ENCODE assay signal across 8 cellular contexts in the genomic region with DNA sequence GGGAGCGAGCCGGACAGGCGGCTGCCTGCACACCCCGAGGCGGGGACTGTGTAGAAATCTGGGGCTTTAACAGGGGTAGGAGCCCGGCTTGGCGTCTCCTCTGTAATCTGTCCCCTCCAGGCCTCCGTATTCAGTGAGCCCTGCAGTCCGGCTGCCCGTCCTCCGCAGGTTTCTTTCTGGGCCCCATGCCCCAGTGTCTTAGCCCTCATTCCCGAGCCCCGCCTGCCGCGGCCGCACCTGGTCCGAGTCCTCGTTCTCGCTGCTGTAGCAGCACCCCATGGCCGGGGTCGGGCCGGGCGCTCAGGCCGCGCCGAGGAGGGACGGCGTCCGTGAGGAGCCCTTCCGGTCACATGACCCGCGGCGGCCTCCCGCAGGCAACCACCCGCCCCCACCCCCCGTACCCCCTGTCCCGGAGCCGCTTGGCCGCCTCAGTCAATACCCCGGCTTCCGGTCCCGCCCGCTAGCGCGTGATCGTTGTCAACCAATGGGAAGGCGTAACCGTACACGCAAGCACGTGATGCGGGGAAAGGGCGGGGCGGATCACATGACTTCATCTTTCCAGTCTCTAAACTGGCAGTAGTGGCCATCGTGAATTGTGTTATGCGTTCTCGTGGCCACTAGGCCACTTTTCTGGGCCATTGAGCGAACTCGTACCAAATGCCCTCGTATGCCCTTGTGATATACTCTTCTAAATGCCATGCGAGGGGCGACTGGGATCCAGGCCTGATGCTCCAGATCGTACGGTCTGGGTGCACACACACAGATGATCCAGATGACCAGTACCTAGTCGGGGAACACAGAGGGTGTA. TPM values are rescaled to one million over a fixed set of nuclear protein-coding genes. Genes with fewer than 3 reads are reported as not detected.
DNase-seq lines count a peak whose midpoint lies in the region; TF ChIP-seq lines count a peak whose summit lies in the region.

A gene (minus strand): TSS at position 352 of the 808 bp plus-strand sequence. CDS start 73 bp downstream, at position 279.

- H3K4me2 ChIP-seq in SK-N-SH: peak within 1 kb of the TSS; percentile 96

- H3K27ac ChIP-seq in SK-N-SH (ENCODE audit: low read depth in 2 of 2, low read length in 1 of 2) (peak within 1 kb of the TSS; percentile 89 to 97), suprapubic skin (peak within 1 kb of the TSS; percentile 93)

- H3K36me3 ChIP-seq in SK-N-SH (replicated peaks in 1 of 2; ENCODE audit: control insufficient read depth in 1 of 2, insufficient read depth in 2 of 2, low read length in 1 of 2) (peaks cover 3 to 29% of the 10 kb centered on the region in 2 experiments), suprapubic skin (peaks cover 27% of the 10 kb centered on the region)

- H3K79me2 ChIP-seq in SK-N-SH (ENCODE audit: insufficient read depth): peaks cover 42% of the 10 kb centered on the region

- H2AFZ ChIP-seq in SK-N-SH (ENCODE audit: low read depth): peak within 1 kb of the TSS; percentile 93

- CTCF ChIA-PET in SK-N-SH (lab: Yijun Ruan, JAX): interaction anchor here (0.8 to 16.4 kb wide), 9 partner anchors 12 to 331 kb away, joined by 3 to 416 read pairs (median 4); a partner anchor contains a TSS

- peaks cover 45% of the 10 kb centered on the region for H3K4me1 Mint-ChIP-seq in HFFc6 (ENCODE audit: low read depth)

- peak within 1 kb of the TSS; percentile 93 for H3K9ac ChIP-seq in SK-N-SH

- H3F3A ChIP-seq in SK-N-SH (replicated peaks; ENCODE audit: insufficient read depth): peaks cover 9% of the 10 kb centered on the region

- no peaks in the 10 kb centered on the region for H4K20me1 ChIP-seq in SK-N-SH (ENCODE audit: insufficient read depth)

- 17% methylated on average over 25 of the region's 64 CpGs for WGBS in SK-N-SH (ENCODE audit: low lambda C conversion rate)
- 3% methylated on average over 25 of the region's 64 CpGs for WGBS in suprapubic skin

- H3K27ac Mint-ChIP-seq in HFFc6: peak within 1 kb of the TSS; percentile 94

- POLR2A ChIA-PET in SK-N-SH (lab: Yijun Ruan, JAX): interaction anchor here (0.7 to 2.3 kb wide), 2 partner anchors 9 to 67 kb away, joined by 3 to 11 read pairs; a partner anchor contains a TSS

- H3K27me3 Mint-ChIP-seq in HFFc6 (ENCODE audit: insufficient read depth): peaks cover 6% of the 10 kb centered on the region

- H3K4me3 ChIP-seq in SK-N-SH (ENCODE audit: low read depth in 2 of 2, low read length in 1 of 2) (peak within 1 kb of the TSS; percentile 88 to 89), suprapubic skin (peak within 1 kb of the TSS; percentile 79)

- peak within 1 kb of the TSS; percentile 96 for H3K4me3 Mint-ChIP-seq in HFFc6

- peaks cover 4 to 28% of the 10 kb centered on the region in 2 experiments; a peak in 2 of 4 replicates for H3K4me1 ChIP-seq in SK-N-SH (ENCODE audit: control insufficient read depth in 1 of 2, insufficient read depth in 2 of 2, low read depth in 1 of 2, low read length in 1 of 2)
- H3K4me1 ChIP-seq in suprapubic skin: peaks cover 52% of the 10 kb centered on the region

- TF ChIP-seq CTCF in HFFc6 (IDR thresholded peaks at IDR 0.05) (peak; percentile 75), SK-N-SH (IDR thresholded peaks at IDR 0.05) (peak; percentile 50), suprapubic skin (IDR thresholded peaks at IDR 0.05) (peak; percentile 44 to 60)

- H3K36me3 Mint-ChIP-seq in HFFc6 (ENCODE audit: low read depth): peaks cover 38% of the 10 kb centered on the region

- 0 out of 2 replicates have a peak, but pooled peaks cover 4% of the 10 kb centered on the region for H3K9me3 Mint-ChIP-seq in HFFc6

- H3K27me3 ChIP-seq in SK-N-SH (ENCODE audit: insufficient read depth) (no peaks in the 10 kb centered on the region), suprapubic skin (no peaks in the 10 kb centered on the region)

- DNase-seq in GM04504 (ENCODE audit: low read depth) (peak; percentile 97), HFFc6 (peak; percentile 98), NCI-H1048 (lab: John Stamatoyannopoulos, UW) (peak; percentile 98), SK-N-SH (peak; percentile 98), germinal center (ENCODE audit: low spot score) (peak; percentile 94), nucleus accumbens (lab: John Stamatoyannopoulos, UW) (peak; percentile 83 to 99 (median 97)), suprapubic skin (ENCODE audit: low spot score in 2 of 2) (peak; percentile 100)
- DNase-seq in activated naive CD4-positive, alpha-beta T cell treated with anti-CD3 and anti-CD28 coated beads, Interleukin-2, amount 50 U/mL, for 16 hours: peak; percentile 98

- TF ChIP-seq RAD21 in SK-N-SH (IDR thresholded peaks at IDR 0.05; ENCODE audit: low read length): peak; percentile 37

- TF ChIP-seq EP300 in SK-N-SH (IDR thresholded peaks at IDR 0.05; ENCODE audit: borderline replicate concordance in 1 of 2, low read depth in 1 of 2, low read length in 1 of 2) (peak; percentile 4 to 31; a peak in 1 of 4 replicates), suprapubic skin (IDR thresholded peaks at IDR 0.05) (no peak)

- H3K9me3 ChIP-seq in SK-N-SH: no peaks in the 10 kb centered on the region
- no peaks in the 10 kb centered on the region for H3K9me3 ChIP-seq in suprapubic skin

- TF ChIP-seq POLR2A in suprapubic skin (IDR thresholded peaks at IDR 0.05): peak; percentile 19 to 63

- no peaks in the 10 kb centered on the region for H3K9me2 ChIP-seq in SK-N-SH

TF ChIP-seq in SK-N-SH, 30 proteins besides CTCF, POLR2A, EP300 and RAD21 (continues in another document):
- TF ChIP-seq NRF1 (IDR thresholded peaks at IDR 0.05; ENCODE audit: low read depth, low read length) (no peak), RXRA (IDR thresholded peaks at IDR 0.05; ENCODE audit: borderline replicate concordance, low read depth) (no peak), ELF1 (IDR thresholded peaks at IDR 0.05) (peak; percentile 68; the same call in 1 of the 2 replicates), GABPA (IDR thresholded peaks at IDR 0.05; ENCODE audit: low read depth) (peak; percentile 75), MEF2A (IDR thresholded peaks at IDR 0.05; ENCODE audit: borderline replicate concordance, low read depth) (no peak), EZH2phosphoT487 (IDR thresholded peaks at IDR 0.05; ENCODE audit: borderline replicate concordance, low read depth) (no peak), FOXM1 (IDR thresholded peaks at IDR 0.05; ENCODE audit: low read depth) (no peak), RFX5 (IDR thresholded peaks at IDR 0.05; ENCODE audit: low read length) (peak; percentile 41; the same call in 1 of the 2 replicates), SIN3A (IDR thresholded peaks at IDR 0.05; ENCODE audit: borderline replicate concordance, low read depth, low read length) (no peak)
- TF ChIP-seq, protein P1, sequence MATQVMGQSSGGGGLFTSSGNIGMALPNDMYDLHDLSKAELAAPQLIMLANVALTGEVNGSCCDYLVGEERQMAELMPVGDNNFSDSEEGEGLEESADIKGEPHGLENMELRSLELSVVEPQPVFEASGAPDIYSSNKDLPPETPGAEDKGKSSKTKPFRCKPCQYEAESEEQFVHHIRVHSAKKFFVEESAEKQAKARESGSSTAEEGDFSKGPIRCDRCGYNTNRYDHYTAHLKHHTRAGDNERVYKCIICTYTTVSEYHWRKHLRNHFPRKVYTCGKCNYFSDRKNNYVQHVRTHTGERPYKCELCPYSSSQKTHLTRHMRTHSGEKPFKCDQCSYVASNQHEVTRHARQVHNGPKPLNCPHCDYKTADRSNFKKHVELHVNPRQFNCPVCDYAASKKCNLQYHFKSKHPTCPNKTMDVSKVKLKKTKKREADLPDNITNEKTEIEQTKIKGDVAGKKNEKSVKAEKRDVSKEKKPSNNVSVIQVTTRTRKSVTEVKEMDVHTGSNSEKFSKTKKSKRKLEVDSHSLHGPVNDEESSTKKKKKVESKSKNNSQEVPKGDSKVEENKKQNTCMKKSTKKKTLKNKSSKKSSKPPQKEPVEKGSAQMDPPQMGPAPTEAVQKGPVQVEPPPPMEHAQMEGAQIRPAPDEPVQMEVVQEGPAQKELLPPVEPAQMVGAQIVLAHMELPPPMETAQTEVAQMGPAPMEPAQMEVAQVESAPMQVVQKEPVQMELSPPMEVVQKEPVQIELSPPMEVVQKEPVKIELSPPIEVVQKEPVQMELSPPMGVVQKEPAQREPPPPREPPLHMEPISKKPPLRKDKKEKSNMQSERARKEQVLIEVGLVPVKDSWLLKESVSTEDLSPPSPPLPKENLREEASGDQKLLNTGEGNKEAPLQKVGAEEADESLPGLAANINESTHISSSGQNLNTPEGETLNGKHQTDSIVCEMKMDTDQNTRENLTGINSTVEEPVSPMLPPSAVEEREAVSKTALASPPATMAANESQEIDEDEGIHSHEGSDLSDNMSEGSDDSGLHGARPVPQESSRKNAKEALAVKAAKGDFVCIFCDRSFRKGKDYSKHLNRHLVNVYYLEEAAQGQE (IDR thresholded peaks at IDR 0.05; ENCODE audit: low read depth, low read length): no peak; the same call in 1 of the 2 replicates
- TF ChIP-seq, protein P2, sequence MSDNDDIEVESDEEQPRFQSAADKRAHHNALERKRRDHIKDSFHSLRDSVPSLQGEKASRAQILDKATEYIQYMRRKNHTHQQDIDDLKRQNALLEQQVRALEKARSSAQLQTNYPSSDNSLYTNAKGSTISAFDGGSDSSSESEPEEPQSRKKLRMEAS (IDR thresholded peaks at IDR 0.05; ENCODE audit: low read depth): peak; percentile 92
- TF ChIP-seq, protein P3, sequence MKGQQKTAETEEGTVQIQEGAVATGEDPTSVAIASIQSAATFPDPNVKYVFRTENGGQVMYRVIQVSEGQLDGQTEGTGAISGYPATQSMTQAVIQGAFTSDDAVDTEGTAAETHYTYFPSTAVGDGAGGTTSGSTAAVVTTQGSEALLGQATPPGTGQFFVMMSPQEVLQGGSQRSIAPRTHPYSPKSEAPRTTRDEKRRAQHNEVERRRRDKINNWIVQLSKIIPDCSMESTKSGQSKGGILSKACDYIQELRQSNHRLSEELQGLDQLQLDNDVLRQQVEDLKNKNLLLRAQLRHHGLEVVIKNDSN (IDR thresholded peaks at IDR 0.05; ENCODE audit: borderline replicate concordance, low read depth): peak; percentile 97

RNA-seq across cellular contexts. Expression of the gene that starts here (rescaled TPM):
- 100 to 1,000 TPM; 131 to 170 (median 145) TPM for total RNA-seq in HFFc6 (2021; fragmentation: NEBNext Ultra II Directional; extraction: Animal tissue kit (Norgen Biotek cat#: 25700))
- polyA plus RNA-seq in SK-N-SH (2012; rRNA removed): 128 and 129 TPM in 2 replicates
- polyA plus RNA-seq in SK-N-SH (2012; cell fraction: cytosol; rRNA removed): 97.5 and 122 TPM in 2 replicates
- polyA plus RNA-seq in SK-N-SH (2012; cell fraction: nucleus; rRNA removed): 84.1 and 89.5 TPM in 2 replicates
- total RNA-seq in suprapubic skin: 100 to 1,000 TPM in 2 of 4 donors, 10 to 100 TPM in 2; 64.5 to 111 (median 101) TPM

Comparison
In these comparisons a context has a peak if more than half of its experiments do, and no peak if none do; other contexts are left out.
1. Peak in every context shown above with its lines: DNase-seq, H3K4me3 ChIP-seq and H3K27ac ChIP-seq.